3 cellular contexts compared by ENCODE assay signal in the genomic region with DNA sequence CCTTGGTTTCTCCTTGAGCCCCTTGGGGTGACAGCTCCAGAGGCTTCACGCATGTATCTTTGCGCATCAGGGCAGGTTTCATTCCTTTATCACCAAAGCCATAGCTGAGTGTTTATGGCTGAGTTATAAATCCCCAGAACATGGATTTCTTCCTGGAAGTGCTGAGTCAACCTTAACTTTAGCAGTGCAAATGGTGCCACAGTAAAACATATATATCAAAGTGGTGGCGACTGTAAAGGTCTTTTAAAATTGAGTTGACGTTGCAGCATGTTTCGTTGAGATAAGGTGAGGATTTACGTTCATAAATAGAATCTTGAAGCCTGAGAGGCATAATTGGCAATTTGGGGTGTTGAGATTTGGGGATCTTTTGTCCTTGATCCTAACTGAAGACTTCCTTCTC.
A peak's percentile ranks its signal among the peaks of the same experiment; 100 is the strongest.
TF ChIP-seq lines count a peak whose summit lies in the region.

No MANE protein-coding gene starts in this region.

TF ChIP-seq in HepG2, 621 proteins besides CTCF, POLR2A, EP300 and RAD21:
- TF ChIP-seq ZNF569 (CRISPR knock-in tag; IDR thresholded peaks at IDR 0.05; ENCODE audit: borderline replicate concordance) (no peak), ZSCAN22 (CRISPR knock-in tag; IDR thresholded peaks at IDR 0.05) (no peak), MAFG (CRISPR knock-in tag; IDR thresholded peaks at IDR 0.05) (no peak), MAFK (conservative IDR thresholded peaks at IDR 0.05 in 1 of 2, IDR thresholded peaks at IDR 0.05 in 1 of 2; ENCODE audit: low read length in 2 of 2) (peak; percentile 25 to 37; a peak in 1 of 4 replicates), CENPT (CRISPR knock-in tag; IDR thresholded peaks at IDR 0.05; ENCODE audit: low read depth) (no peak)
- TF ChIP-seq, protein P1, sequence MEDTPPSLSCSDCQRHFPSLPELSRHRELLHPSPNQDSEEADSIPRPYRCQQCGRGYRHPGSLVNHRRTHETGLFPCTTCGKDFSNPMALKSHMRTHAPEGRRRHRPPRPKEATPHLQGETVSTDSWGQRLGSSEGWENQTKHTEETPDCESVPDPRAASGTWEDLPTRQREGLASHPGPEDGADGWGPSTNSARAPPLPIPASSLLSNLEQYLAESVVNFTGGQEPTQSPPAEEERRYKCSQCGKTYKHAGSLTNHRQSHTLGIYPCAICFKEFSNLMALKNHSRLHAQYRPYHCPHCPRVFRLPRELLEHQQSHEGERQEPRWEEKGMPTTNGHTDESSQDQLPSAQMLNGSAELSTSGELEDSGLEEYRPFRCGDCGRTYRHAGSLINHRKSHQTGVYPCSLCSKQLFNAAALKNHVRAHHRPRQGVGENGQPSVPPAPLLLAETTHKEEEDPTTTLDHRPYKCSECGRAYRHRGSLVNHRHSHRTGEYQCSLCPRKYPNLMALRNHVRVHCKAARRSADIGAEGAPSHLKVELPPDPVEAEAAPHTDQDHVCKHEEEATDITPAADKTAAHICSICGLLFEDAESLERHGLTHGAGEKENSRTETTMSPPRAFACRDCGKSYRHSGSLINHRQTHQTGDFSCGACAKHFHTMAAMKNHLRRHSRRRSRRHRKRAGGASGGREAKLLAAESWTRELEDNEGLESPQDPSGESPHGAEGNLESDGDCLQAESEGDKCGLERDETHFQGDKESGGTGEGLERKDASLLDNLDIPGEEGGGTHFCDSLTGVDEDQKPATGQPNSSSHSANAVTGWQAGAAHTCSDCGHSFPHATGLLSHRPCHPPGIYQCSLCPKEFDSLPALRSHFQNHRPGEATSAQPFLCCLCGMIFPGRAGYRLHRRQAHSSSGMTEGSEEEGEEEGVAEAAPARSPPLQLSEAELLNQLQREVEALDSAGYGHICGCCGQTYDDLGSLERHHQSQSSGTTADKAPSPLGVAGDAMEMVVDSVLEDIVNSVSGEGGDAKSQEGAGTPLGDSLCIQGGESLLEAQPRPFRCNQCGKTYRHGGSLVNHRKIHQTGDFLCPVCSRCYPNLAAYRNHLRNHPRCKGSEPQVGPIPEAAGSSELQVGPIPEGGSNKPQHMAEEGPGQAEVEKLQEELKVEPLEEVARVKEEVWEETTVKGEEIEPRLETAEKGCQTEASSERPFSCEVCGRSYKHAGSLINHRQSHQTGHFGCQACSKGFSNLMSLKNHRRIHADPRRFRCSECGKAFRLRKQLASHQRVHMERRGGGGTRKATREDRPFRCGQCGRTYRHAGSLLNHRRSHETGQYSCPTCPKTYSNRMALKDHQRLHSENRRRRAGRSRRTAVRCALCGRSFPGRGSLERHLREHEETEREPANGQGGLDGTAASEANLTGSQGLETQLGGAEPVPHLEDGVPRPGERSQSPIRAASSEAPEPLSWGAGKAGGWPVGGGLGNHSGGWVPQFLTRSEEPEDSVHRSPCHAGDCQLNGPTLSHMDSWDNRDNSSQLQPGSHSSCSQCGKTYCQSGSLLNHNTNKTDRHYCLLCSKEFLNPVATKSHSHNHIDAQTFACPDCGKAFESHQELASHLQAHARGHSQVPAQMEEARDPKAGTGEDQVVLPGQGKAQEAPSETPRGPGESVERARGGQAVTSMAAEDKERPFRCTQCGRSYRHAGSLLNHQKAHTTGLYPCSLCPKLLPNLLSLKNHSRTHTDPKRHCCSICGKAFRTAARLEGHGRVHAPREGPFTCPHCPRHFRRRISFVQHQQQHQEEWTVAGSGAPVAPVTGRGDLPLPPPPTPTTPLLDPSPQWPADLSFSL (CRISPR knock-in tag; IDR thresholded peaks at IDR 0.05): no peak
- TF ChIP-seq, protein P2, sequence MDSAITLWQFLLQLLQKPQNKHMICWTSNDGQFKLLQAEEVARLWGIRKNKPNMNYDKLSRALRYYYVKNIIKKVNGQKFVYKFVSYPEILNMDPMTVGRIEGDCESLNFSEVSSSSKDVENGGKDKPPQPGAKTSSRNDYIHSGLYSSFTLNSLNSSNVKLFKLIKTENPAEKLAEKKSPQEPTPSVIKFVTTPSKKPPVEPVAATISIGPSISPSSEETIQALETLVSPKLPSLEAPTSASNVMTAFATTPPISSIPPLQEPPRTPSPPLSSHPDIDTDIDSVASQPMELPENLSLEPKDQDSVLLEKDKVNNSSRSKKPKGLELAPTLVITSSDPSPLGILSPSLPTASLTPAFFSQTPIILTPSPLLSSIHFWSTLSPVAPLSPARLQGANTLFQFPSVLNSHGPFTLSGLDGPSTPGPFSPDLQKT (CRISPR knock-in tag; IDR thresholded peaks at IDR 0.05; ENCODE audit: borderline replicate concordance): no peak

TF ChIP-seq in K562, 482 proteins besides CTCF, POLR2A, EP300 and RAD21 (continues in another document):
- TF ChIP-seq, protein P3, sequence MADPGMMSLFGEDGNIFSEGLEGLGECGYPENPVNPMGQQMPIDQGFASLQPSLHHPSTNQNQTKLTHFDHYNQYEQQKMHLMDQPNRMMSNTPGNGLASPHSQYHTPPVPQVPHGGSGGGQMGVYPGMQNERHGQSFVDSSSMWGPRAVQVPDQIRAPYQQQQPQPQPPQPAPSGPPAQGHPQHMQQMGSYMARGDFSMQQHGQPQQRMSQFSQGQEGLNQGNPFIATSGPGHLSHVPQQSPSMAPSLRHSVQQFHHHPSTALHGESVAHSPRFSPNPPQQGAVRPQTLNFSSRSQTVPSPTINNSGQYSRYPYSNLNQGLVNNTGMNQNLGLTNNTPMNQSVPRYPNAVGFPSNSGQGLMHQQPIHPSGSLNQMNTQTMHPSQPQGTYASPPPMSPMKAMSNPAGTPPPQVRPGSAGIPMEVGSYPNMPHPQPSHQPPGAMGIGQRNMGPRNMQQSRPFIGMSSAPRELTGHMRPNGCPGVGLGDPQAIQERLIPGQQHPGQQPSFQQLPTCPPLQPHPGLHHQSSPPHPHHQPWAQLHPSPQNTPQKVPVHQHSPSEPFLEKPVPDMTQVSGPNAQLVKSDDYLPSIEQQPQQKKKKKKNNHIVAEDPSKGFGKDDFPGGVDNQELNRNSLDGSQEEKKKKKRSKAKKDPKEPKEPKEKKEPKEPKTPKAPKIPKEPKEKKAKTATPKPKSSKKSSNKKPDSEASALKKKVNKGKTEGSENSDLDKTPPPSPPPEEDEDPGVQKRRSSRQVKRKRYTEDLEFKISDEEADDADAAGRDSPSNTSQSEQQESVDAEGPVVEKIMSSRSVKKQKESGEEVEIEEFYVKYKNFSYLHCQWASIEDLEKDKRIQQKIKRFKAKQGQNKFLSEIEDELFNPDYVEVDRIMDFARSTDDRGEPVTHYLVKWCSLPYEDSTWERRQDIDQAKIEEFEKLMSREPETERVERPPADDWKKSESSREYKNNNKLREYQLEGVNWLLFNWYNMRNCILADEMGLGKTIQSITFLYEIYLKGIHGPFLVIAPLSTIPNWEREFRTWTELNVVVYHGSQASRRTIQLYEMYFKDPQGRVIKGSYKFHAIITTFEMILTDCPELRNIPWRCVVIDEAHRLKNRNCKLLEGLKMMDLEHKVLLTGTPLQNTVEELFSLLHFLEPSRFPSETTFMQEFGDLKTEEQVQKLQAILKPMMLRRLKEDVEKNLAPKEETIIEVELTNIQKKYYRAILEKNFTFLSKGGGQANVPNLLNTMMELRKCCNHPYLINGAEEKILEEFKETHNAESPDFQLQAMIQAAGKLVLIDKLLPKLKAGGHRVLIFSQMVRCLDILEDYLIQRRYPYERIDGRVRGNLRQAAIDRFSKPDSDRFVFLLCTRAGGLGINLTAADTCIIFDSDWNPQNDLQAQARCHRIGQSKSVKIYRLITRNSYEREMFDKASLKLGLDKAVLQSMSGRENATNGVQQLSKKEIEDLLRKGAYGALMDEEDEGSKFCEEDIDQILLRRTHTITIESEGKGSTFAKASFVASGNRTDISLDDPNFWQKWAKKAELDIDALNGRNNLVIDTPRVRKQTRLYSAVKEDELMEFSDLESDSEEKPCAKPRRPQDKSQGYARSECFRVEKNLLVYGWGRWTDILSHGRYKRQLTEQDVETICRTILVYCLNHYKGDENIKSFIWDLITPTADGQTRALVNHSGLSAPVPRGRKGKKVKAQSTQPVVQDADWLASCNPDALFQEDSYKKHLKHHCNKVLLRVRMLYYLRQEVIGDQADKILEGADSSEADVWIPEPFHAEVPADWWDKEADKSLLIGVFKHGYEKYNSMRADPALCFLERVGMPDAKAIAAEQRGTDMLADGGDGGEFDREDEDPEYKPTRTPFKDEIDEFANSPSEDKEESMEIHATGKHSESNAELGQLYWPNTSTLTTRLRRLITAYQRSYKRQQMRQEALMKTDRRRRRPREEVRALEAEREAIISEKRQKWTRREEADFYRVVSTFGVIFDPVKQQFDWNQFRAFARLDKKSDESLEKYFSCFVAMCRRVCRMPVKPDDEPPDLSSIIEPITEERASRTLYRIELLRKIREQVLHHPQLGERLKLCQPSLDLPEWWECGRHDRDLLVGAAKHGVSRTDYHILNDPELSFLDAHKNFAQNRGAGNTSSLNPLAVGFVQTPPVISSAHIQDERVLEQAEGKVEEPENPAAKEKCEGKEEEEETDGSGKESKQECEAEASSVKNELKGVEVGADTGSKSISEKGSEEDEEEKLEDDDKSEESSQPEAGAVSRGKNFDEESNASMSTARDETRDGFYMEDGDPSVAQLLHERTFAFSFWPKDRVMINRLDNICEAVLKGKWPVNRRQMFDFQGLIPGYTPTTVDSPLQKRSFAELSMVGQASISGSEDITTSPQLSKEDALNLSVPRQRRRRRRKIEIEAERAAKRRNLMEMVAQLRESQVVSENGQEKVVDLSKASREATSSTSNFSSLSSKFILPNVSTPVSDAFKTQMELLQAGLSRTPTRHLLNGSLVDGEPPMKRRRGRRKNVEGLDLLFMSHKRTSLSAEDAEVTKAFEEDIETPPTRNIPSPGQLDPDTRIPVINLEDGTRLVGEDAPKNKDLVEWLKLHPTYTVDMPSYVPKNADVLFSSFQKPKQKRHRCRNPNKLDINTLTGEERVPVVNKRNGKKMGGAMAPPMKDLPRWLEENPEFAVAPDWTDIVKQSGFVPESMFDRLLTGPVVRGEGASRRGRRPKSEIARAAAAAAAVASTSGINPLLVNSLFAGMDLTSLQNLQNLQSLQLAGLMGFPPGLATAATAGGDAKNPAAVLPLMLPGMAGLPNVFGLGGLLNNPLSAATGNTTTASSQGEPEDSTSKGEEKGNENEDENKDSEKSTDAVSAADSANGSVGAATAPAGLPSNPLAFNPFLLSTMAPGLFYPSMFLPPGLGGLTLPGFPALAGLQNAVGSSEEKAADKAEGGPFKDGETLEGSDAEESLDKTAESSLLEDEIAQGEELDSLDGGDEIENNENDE (IDR thresholded peaks at IDR 0.05; ENCODE audit: low read depth, low read length): no peak
- no peak for TF ChIP-seq MAX (CRISPR knock-in tag; IDR thresholded peaks at IDR 0.05)

TF ChIP-seq in H1, 55 proteins besides CTCF, POLR2A, EP300 and RAD21:
- TF ChIP-seq CBX8 (IDR thresholded peaks at IDR 0.05; ENCODE audit: borderline replicate concordance, low read depth, low read length) (no peak), SIX5 (IDR thresholded peaks at IDR 0.05; ENCODE audit: low read depth, low read length) (no peak), BACH1 (IDR thresholded peaks at IDR 0.05; ENCODE audit: low read length) (no peak)
TF ChIP-seq in H1: peak in this region for 0.
